Comparison of ENCODE assay signal across 1 cellular context in genomic region chr11:47189100-47189834, GRCh38.
TF ChIP-seq lines count a peak whose summit lies in the region.

No MANE protein-coding gene starts in this region.

TF ChIP-seq in HepG2, 621 proteins besides CTCF, POLR2A, EP300 and RAD21 (continued from another document and continues in another):
- TF ChIP-seq ARID3A (IDR thresholded peaks at IDR 0.05; ENCODE audit: low read depth, low read length) (peak; percentile 90), ZNF773 (CRISPR knock-in tag; IDR thresholded peaks at IDR 0.05; ENCODE audit: borderline replicate concordance) (no peak), ZNF747 (CRISPR knock-in tag; IDR thresholded peaks at IDR 0.05; ENCODE audit: borderline replicate concordance) (no peak), HDAC1 (CRISPR knock-in tag; IDR thresholded peaks at IDR 0.05) (peak; percentile 81), ZBTB25 (CRISPR knock-in tag; IDR thresholded peaks at IDR 0.05) (peak; percentile 68; the same call in 1 of the 2 replicates), CREB3 (CRISPR knock-in tag; IDR thresholded peaks at IDR 0.05) (no peak), SP5 (CRISPR knock-in tag; IDR thresholded peaks at IDR 0.05; ENCODE audit: borderline replicate concordance, low read depth) (peak; percentile 74), SKI (IDR thresholded peaks at IDR 0.05; ENCODE audit: partially characterized antibody) (peak; percentile 82), MLX (CRISPR knock-in tag; IDR thresholded peaks at IDR 0.05) (peak; percentile 78), KDM4B (CRISPR knock-in tag; IDR thresholded peaks at IDR 0.05) (peak; percentile 80; the same call in 1 of the 2 replicates), GATA4 (IDR thresholded peaks at IDR 0.05; ENCODE audit: borderline replicate concordance, low read depth) (peak; percentile 76; the same call in 1 of the 2 replicates), RNF219 (CRISPR knock-in tag; IDR thresholded peaks at IDR 0.05) (0 out of 2 replicates have a peak, but pooled peaks have one; percentile 18), SPEN (CRISPR knock-in tag; IDR thresholded peaks at IDR 0.05; ENCODE audit: low read depth) (peak; percentile 68; the same call in 1 of the 2 replicates), ZSCAN9 (CRISPR knock-in tag; IDR thresholded peaks at IDR 0.05; ENCODE audit: borderline replicate concordance) (no peak; the same call in 1 of the 2 replicates), ZNF350 (CRISPR knock-in tag; IDR thresholded peaks at IDR 0.05; ENCODE audit: borderline replicate concordance, low read depth) (0 out of 2 replicates have a peak, but pooled peaks have one; percentile 44), ZNF292 (CRISPR knock-in tag; IDR thresholded peaks at IDR 0.05; ENCODE audit: borderline replicate concordance, low read depth) (peak; percentile 16; the same call in 1 of the 2 replicates), NR0B2 (CRISPR knock-in tag; IDR thresholded peaks at IDR 0.05) (no peak), HNF4G (IDR thresholded peaks at IDR 0.05; ENCODE audit: borderline replicate concordance, low read depth, low read length) (peak; percentile 98), HNF4G (CRISPR knock-in tag; IDR thresholded peaks at IDR 0.05; ENCODE audit: borderline replicate concordance, low read depth) (peak; percentile 93), CEBPB (IDR thresholded peaks at IDR 0.05; ENCODE audit: borderline replicate concordance, low read depth, low read length) (peak; percentile 89), RERE (CRISPR knock-in tag; IDR thresholded peaks at IDR 0.05; ENCODE audit: low read depth) (peak; percentile 81), MNT (IDR thresholded peaks at IDR 0.05) (peak; percentile 68), ZNF24 (IDR thresholded peaks at IDR 0.05) (peak; percentile 92), ZMYM3 (CRISPR knock-in tag; IDR thresholded peaks at IDR 0.05) (0 out of 2 replicates have a peak, but pooled peaks have one; percentile 21), TGIF2 (CRISPR knock-in tag; IDR thresholded peaks at IDR 0.05) (peak; percentile 88), ZNF34 (CRISPR knock-in tag; IDR thresholded peaks at IDR 0.05; ENCODE audit: borderline replicate concordance) (no peak), DRAP1 (CRISPR knock-in tag; IDR thresholded peaks at IDR 0.05) (peak; percentile 61), SMYD3 (CRISPR knock-in tag; IDR thresholded peaks at IDR 0.05) (0 out of 2 replicates have a peak, but pooled peaks have one; percentile 45), HMG20A (CRISPR knock-in tag; IDR thresholded peaks at IDR 0.05; ENCODE audit: borderline replicate concordance) (peak; percentile 92), POLR2AphosphoS2 (IDR thresholded peaks at IDR 0.05; ENCODE audit: low read depth, low read length) (no peak), ZNF136 (CRISPR knock-in tag; IDR thresholded peaks at IDR 0.05; ENCODE audit: low read depth) (no peak), KLF16 (CRISPR knock-in tag; IDR thresholded peaks at IDR 0.05) (peak in 1 of 2 experiments; percentile 84; a peak in 2 of 4 replicates), SOX13 (IDR thresholded peaks at IDR 0.05) (no peak), SOX13 (CRISPR knock-in tag; conservative IDR thresholded peaks at IDR 0.05 in 1 of 2, IDR thresholded peaks at IDR 0.05 in 1 of 2) (peak in 1 of 2 experiments; percentile 87; a peak in 2 of 4 replicates), MIXL1 (CRISPR knock-in tag; IDR thresholded peaks at IDR 0.05) (peak; percentile 87), ZEB1 (IDR thresholded peaks at IDR 0.05; ENCODE audit: insufficient replicate concordance, low read depth) (peak; percentile 74), FOXA1 (IDR thresholded peaks at IDR 0.05) (peak; percentile 80), FOXA1 (CRISPR knock-in tag; IDR thresholded peaks at IDR 0.05) (peak; percentile 94), REL (CRISPR knock-in tag; conservative IDR thresholded peaks at IDR 0.05) (no peak), SMAD3 (CRISPR knock-in tag; IDR thresholded peaks at IDR 0.05) (peak; percentile 79; the same call in 1 of the 2 replicates), ZMAT3 (CRISPR knock-in tag; conservative IDR thresholded peaks at IDR 0.05) (0 out of 2 replicates have a peak, but pooled peaks have one; percentile 25), ZNF784 (CRISPR knock-in tag; IDR thresholded peaks at IDR 0.05; ENCODE audit: borderline replicate concordance) (peak; percentile 25; the same call in 1 of the 2 replicates), SKIL (CRISPR knock-in tag; IDR thresholded peaks at IDR 0.05; ENCODE audit: borderline replicate concordance) (peak; percentile 81), KDM3A (CRISPR knock-in tag; IDR thresholded peaks at IDR 0.05; ENCODE audit: low read depth) (0 out of 2 replicates have a peak, but pooled peaks have one; percentile 20), FOXP1 (IDR thresholded peaks at IDR 0.05) (peak; percentile 87), FOXP1 (CRISPR knock-in tag; IDR thresholded peaks at IDR 0.05) (peak; percentile 95)
